Comparison of ENCODE assay signal across 11 cellular contexts in the genomic region with DNA sequence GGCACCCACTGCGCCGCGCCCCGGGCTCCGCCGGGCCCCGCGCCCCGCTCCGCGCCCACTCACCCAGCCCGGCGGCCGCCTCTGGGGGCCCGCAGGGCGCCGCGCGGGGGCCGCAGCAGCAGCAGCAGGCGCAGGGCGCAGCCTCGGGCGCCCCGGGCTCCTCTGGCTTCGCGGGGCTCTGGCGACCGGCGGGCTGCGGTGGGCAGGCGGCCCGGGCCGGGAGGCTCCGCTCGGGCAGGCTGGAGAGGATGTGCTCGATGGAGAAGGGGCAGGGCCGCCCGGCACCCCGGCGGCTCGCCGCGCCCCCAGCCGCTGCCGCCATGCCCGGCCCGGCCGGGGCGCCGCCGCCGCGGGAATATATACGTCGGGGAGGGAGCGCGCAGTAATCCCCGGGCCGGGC. TPM values are rescaled to one million over a fixed set of nuclear protein-coding genes. Genes with fewer than 3 reads are reported as not detected.
DNase-seq lines count a peak whose midpoint lies in the region; ATAC-seq and TF ChIP-seq lines count a peak whose summit lies in the region.
"Had no signal": no experiment of that assay in that cellular context is flagged by ENCODE, and none has a peak within 500 bp of the region (broad histone marks: within the 10 kb centered on the region; RNA-seq: fewer than 3 reads in every experiment).

A gene with protein sequence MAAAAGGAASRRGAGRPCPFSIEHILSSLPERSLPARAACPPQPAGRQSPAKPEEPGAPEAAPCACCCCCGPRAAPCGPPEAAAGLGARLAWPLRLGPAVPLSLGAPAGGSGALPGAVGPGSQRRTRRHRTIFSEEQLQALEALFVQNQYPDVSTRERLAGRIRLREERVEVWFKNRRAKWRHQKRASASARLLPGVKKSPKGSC (minus strand): TSS at position 331 of the 400 bp plus-strand sequence. CDS start 9 bp downstream, at position 322.

- H3K9me2 ChIP-seq in hepatocyte (replicated peaks; ENCODE audit: insufficient read depth): no peaks in the 10 kb centered on the region

- no peak for TF ChIP-seq CTCF in GM12864 (IDR thresholded peaks at IDR 0.05; ENCODE audit: low read depth, low read length, missing control alignments)
- no peak for TF ChIP-seq CTCF in hepatocyte (IDR thresholded peaks at IDR 0.05; ENCODE audit: poor library complexity)

- H2AFZ ChIP-seq in hepatocyte: peak within 1 kb of the TSS; percentile 49

- no peaks in the 10 kb centered on the region for H3K36me3 ChIP-seq in hepatocyte (replicated peaks; ENCODE audit: insufficient read depth, low read depth)

- H3K27ac ChIP-seq in hepatocyte: no peak within 1 kb of the TSS

- H3K27me3 ChIP-seq in hepatocyte: peaks cover 68% of the 10 kb centered on the region

- H3K4me3 ChIP-seq in GM12864 (ENCODE audit: low read depth, low read length) (peak within 1 kb of the TSS; percentile 25; the same call in 1 of the 2 replicates), hepatocyte (no peak within 1 kb of the TSS), skeletal muscle cell (ENCODE audit: low read depth, low read length) (peak within 1 kb of the TSS; percentile 7)

- H3K4me2 ChIP-seq in hepatocyte: peak within 1 kb of the TSS; percentile 79

- WGBS in hepatocyte (ENCODE audit: low lambda C conversion rate, missing lambda C conversion rate): 6% methylated on average over 28 of the region's 60 CpGs

- no peak for DNase-seq in GM12864 (ENCODE audit: low read depth)
- peak; percentile 45 for DNase-seq in NCI-H69 (lab: John Stamatoyannopoulos, UW)
- DNase-seq in hepatocyte (ENCODE audit: low spot score): no peak
- no peak for DNase-seq in skeletal muscle cell (ENCODE audit: low read depth)
- no peak for DNase-seq in hepatic stellate cell (ENCODE audit: low spot score)
- DNase-seq: GDM1, NCI-H510A treated with DMSO at 0.1 percent for 48 hours had no signal

- no peaks in the 10 kb centered on the region for H3K79me2 ChIP-seq in hepatocyte

- no peak for ATAC-seq in GM18520 (IDR thresholded peaks at IDR 0.05; ENCODE audit: unreplicated experiment)
- no peak for ATAC-seq in GM18861 (IDR thresholded peaks at IDR 0.05; ENCODE audit: unreplicated experiment)

- H3K4me1 ChIP-seq in hepatocyte (ENCODE audit: insufficient read depth): no peaks in the 10 kb centered on the region

- H4K20me1 ChIP-seq in hepatocyte (ENCODE audit: insufficient read depth, poor library complexity, severe bottlenecking): no peaks in the 10 kb centered on the region

- H3K9me3 ChIP-seq in hepatocyte (ENCODE audit: low read depth): no peaks in the 10 kb centered on the region

RNA-seq across cellular contexts. Expression of the gene that starts here (rescaled TPM):
- not detected in 2 replicates for total RNA-seq in hepatocyte
- not detected in 2 replicates for polyA plus RNA-seq in hepatocyte
- total RNA-seq: myocyte had no signal
- polyA plus RNA-seq: adipose tissue had no signal
